Comparison of ENCODE assay signal across 18 cellular contexts in the genomic region with DNA sequence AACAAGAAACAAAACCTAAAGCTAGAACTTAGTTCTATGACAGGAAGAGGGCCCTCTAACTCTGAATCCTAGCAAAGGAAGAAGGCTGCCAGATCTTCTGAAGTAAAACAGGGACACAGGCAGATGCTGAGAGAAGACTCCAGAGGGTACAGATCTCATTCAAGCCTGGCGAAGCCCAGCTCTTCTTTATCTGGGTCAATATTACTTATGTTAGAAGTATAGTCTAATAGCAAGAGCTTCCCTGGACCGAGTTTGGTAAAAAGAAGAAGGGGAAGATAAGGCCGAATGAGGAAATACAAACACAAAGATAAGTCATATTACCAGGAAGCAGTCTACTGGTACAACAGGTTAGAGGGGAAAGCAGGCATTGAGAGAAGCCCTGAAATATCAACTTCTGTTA.
DNase-seq lines count a peak whose midpoint lies in the region; ATAC-seq and TF ChIP-seq lines count a peak whose summit lies in the region.
"Had no signal": no experiment of that assay in that cellular context is flagged by ENCODE, and none has a peak within 500 bp of the region (broad histone marks: within the 10 kb centered on the region; RNA-seq: fewer than 3 reads in every experiment).

No MANE protein-coding gene starts in this region.

- peak overlapping the region; percentile 37; the same call in 1 of the 2 replicates for H3K4me2 ChIP-seq in PC-3 (ENCODE audit: low read length)
- H3K4me2 ChIP-seq in mesendoderm (ENCODE audit: low read length), result no peak overlapping the region

- no peaks in the 10 kb centered on the region for H3K79me2 ChIP-seq in PC-3 (ENCODE audit: low read length)
- no peaks in the 10 kb centered on the region for H3K79me2 ChIP-seq in mesendoderm (ENCODE audit: control insufficient read depth, insufficient read depth, low read length)

- H3K4me1 Mint-ChIP-seq in HFFc6 (ENCODE audit: low read depth), result peaks cover 37% of the 10 kb centered on the region
- H3K4me1 Mint-ChIP-seq in central memory CD8-positive, alpha-beta T cell, result peaks cover 10% of the 10 kb centered on the region
- H3K4me1 Mint-ChIP-seq: B cell, IgD-negative memory B cell had no signal

- H2BK120ac ChIP-seq in mesendoderm (ENCODE audit: low read depth, low read length), result no peak overlapping the region

- no peaks in the 10 kb centered on the region for H3F3A ChIP-seq in PC-3 (ENCODE audit: low read length, unreplicated experiment)

- no peaks in the 10 kb centered on the region for H3K9me2 ChIP-seq in PC-3 (replicated peaks; ENCODE audit: low read length)

- no peak overlapping the region for H2BK5ac ChIP-seq in mesendoderm (ENCODE audit: low read length)

- H3K9ac ChIP-seq in PC-3 (ENCODE audit: low read length) (no peak overlapping the region), mesendoderm (ENCODE audit: low read length) (no peak overlapping the region)

- H3K9me3 Mint-ChIP-seq in HFFc6, result no peaks in the 10 kb centered on the region; the same call in 1 of the 2 replicates
- no peaks in the 10 kb centered on the region for H3K9me3 Mint-ChIP-seq in central memory CD8-positive, alpha-beta T cell
- H3K9me3 Mint-ChIP-seq: activated T-helper 17 cell treated with anti-CD3 and anti-CD28 coated beads, Interleukin-2, amount 50 U/mL, for 72 hours; stimulated activated effector memory CD8-positive, alpha-beta T cell treated with anti-CD3 and anti-CD28 coated beads, Interleukin-12 subunit alpha, Interleukin-12 subunit beta, amount 100 ng/mL, for 72 hours had no signal

- no peaks in the 10 kb centered on the region for H3K27me3 Mint-ChIP-seq in HFFc6 (ENCODE audit: insufficient read depth)
- no peaks in the 10 kb centered on the region for H3K27me3 Mint-ChIP-seq in central memory CD8-positive, alpha-beta T cell
- H3K27me3 Mint-ChIP-seq: activated T-helper 17 cell treated with anti-CD3 and anti-CD28 coated beads, Interleukin-2, amount 50 U/mL, for 72 hours; IgD-negative memory B cell had no signal

- CTCF ChIA-PET in PC-3 (lab: Charles Lee), result interaction anchor here (1.7 kb wide), 1 partner anchor 63 kb away, joined by 4 read pairs; no protein-coding TSS in a partner anchor

- H3K4me1 ChIP-seq in PC-3 (ENCODE audit: insufficient read depth, low read length) (peaks cover 24% of the 10 kb centered on the region), mesendoderm (ENCODE audit: control insufficient read depth, low read depth, low read length) (no peaks in the 10 kb centered on the region), right lobe of liver (no peaks in the 10 kb centered on the region)
- H3K4me1 ChIP-seq: adrenal gland, esophagus muscularis mucosa, tibial nerve had no signal

- H4K8ac ChIP-seq in mesendoderm (ENCODE audit: low read depth, low read length), result no peak overlapping the region

- no peak for DNase-seq in HFFc6
- DNase-seq in PC-3, result peak; percentile 39
- no peak for DNase-seq in central memory CD8-positive, alpha-beta T cell (ENCODE audit: low spot score in 2 of 2)
- DNase-seq in mesendoderm, result peak; percentile 35
- no peak for DNase-seq in right lobe of liver
- no peak for DNase-seq in DMS114 treated with DMSO at 0.1 percent for 48 hours (lab: John Stamatoyannopoulos, UW; ENCODE audit: unreplicated experiment)
- no peak for DNase-seq in stimulated activated CD4-positive, alpha-beta T cell treated with anti-CD3 and anti-CD28 coated beads, Interleukin-4, amount 100 ng/mL, for 1 hour
- DNase-seq: activated CD8-positive, alpha-beta memory T cell treated with anti-CD3 and anti-CD28 coated beads for 24 hours; adrenal gland; NCI-H1436; NCI-H2227 treated with DMSO at 0.1 percent for 48 hours had no signal

- H3K27ac Mint-ChIP-seq in HFFc6, result no peak overlapping the region
- peak overlapping the region; percentile 35 for H3K27ac Mint-ChIP-seq in central memory CD8-positive, alpha-beta T cell (ENCODE audit: low read depth)
- H3K27ac Mint-ChIP-seq: activated T-helper 17 cell treated with anti-CD3 and anti-CD28 coated beads, Interleukin-2, amount 50 U/mL, for 72 hours; B cell; IgD-negative memory B cell; stimulated activated effector memory CD8-positive, alpha-beta T cell treated with anti-CD3 and anti-CD28 coated beads, Interleukin-12 subunit alpha, Interleukin-12 subunit beta, amount 100 ng/mL, for 72 hours had no signal

- no peaks in the 10 kb centered on the region for H3K36me3 Mint-ChIP-seq in HFFc6 (ENCODE audit: low read depth)
- no peaks in the 10 kb centered on the region for H3K36me3 Mint-ChIP-seq in central memory CD8-positive, alpha-beta T cell (ENCODE audit: insufficient read depth)
- H3K36me3 Mint-ChIP-seq: stimulated activated effector memory CD8-positive, alpha-beta T cell treated with anti-CD3 and anti-CD28 coated beads, Interleukin-12 subunit alpha, Interleukin-12 subunit beta, amount 100 ng/mL, for 72 hours had no signal

- H3K4me3 Mint-ChIP-seq in HFFc6, result no peak overlapping the region
- H3K4me3 Mint-ChIP-seq in central memory CD8-positive, alpha-beta T cell, result no peak overlapping the region
- H3K4me3 Mint-ChIP-seq: activated T-helper 17 cell treated with anti-CD3 and anti-CD28 coated beads, Interleukin-2, amount 50 U/mL, for 72 hours; B cell; IgD-negative memory B cell; stimulated activated effector memory CD8-positive, alpha-beta T cell treated with anti-CD3 and anti-CD28 coated beads, Interleukin-12 subunit alpha, Interleukin-12 subunit beta, amount 100 ng/mL, for 72 hours had no signal

- no peaks in the 10 kb centered on the region for H3K79me1 ChIP-seq in mesendoderm (ENCODE audit: low read length)

- ATAC-seq in PC-3, result no peak
- ATAC-seq in central memory CD8-positive, alpha-beta T cell (replicated peaks; ENCODE audit: extremely low read depth, poor library complexity, severe bottlenecking), result no peak
- no peak for ATAC-seq in right lobe of liver
- no peak for ATAC-seq in GM21360 (IDR thresholded peaks at IDR 0.05; ENCODE audit: unreplicated experiment)
- ATAC-seq: activated T-helper 17 cell treated with anti-CD3 and anti-CD28 coated beads, Interleukin-2, amount 50 U/mL, for 72 hours; stimulated activated effector memory CD8-positive, alpha-beta T cell treated with anti-CD3 and anti-CD28 coated beads, Interleukin-12 subunit alpha, Interleukin-12 subunit beta, amount 100 ng/mL, for 72 hours had no signal

- no peak overlapping the region for H3K4ac ChIP-seq in mesendoderm (ENCODE audit: low read depth, low read length)

- whole genome bisulfite sequencing in mesendoderm (ENCODE audit: extremely low coverage, insufficient coverage, low lambda C conversion rate), result no CpG with 5 or more reads among the region's 3 CpGs
- WGBS in right lobe of liver (ENCODE audit: insufficient coverage, low coverage, low lambda C conversion rate, missing lambda C conversion rate), result 37% methylated on average over 3 of the region's 3 CpGs

- no peak for TF ChIP-seq POLR2A in right lobe of liver (IDR thresholded peaks at IDR 0.05)

- H3K9me3 ChIP-seq in PC-3 (ENCODE audit: low read length), result no peaks in the 10 kb centered on the region
- H3K9me3 ChIP-seq in right lobe of liver, result no peaks in the 10 kb centered on the region
- H3K9me3 ChIP-seq: esophagus muscularis mucosa had no signal

- no peak overlapping the region for H3K23ac ChIP-seq in mesendoderm (ENCODE audit: low read length)

- H3K18ac ChIP-seq in mesendoderm (ENCODE audit: low read length), result no peak overlapping the region

- H3K4me3 ChIP-seq in PC-3 (ENCODE audit: low read length) (no peak overlapping the region), mesendoderm (ENCODE audit: low read length) (no peak overlapping the region), right lobe of liver (no peak overlapping the region)
- H3K4me3 ChIP-seq: adrenal gland, esophagus muscularis mucosa, tibial nerve had no signal

- BruUV-seq in PC-3 (replicated peaks; lab: Mats Ljungman, UMichigan), result no TSS peak

- no peak overlapping the region for H2AK5ac ChIP-seq in mesendoderm (ENCODE audit: low read length)

- POLR2A ChIA-PET in PC-3 (lab: Charles Lee; ENCODE audit: unreplicated experiment), result interaction anchor here (0.6 kb wide), 1 partner anchor 9 kb away, joined by 8 read pairs; no protein-coding TSS in a partner anchor

- TF ChIP-seq CTCF in HFFc6 (IDR thresholded peaks at IDR 0.05) (peak; percentile 24; the same call in 1 of the 2 replicates), PC-3 (conservative IDR thresholded peaks at IDR 0.05; ENCODE audit: low read depth, low read length) (peak; percentile 43), right lobe of liver (IDR thresholded peaks at IDR 0.05) (no peak)

- no peak overlapping the region for H4K5ac ChIP-seq in mesendoderm (ENCODE audit: low read length)

- H3K36me3 ChIP-seq in PC-3 (ENCODE audit: low read depth, low read length) (no peaks in the 10 kb centered on the region), mesendoderm (ENCODE audit: control insufficient read depth, insufficient read depth, low read length) (no peaks in the 10 kb centered on the region), right lobe of liver (no peaks in the 10 kb centered on the region)
- H3K36me3 ChIP-seq: adrenal gland, esophagus muscularis mucosa, tibial nerve had no signal

- H3K27me3 ChIP-seq in PC-3 (ENCODE audit: low read length) (no peaks in the 10 kb centered on the region), mesendoderm (ENCODE audit: insufficient read depth, low read length, poor library complexity) (no peaks in the 10 kb centered on the region), right lobe of liver (no peaks in the 10 kb centered on the region)
- H3K27me3 ChIP-seq: adrenal gland, esophagus muscularis mucosa, tibial nerve had no signal

- H2AFZ ChIP-seq in PC-3 (ENCODE audit: low read length), result peak overlapping the region; percentile 52

- H3K27ac ChIP-seq in PC-3 (ENCODE audit: low read length), result no peak overlapping the region
- H3K27ac ChIP-seq in mesendoderm (ENCODE audit: low read depth, low read length), result no peak overlapping the region
- H3K27ac ChIP-seq in right lobe of liver, result no peak overlapping the region
- H3K27ac ChIP-seq: adrenal gland, esophagus muscularis mucosa, tibial nerve had no signal

- intact Hi-C loops in PC-3 (cut with micrococcal nuclease) (no loop called here), right lobe of liver (cut with DNase I) (no loop called here)

- no peak overlapping the region for H2BK15ac ChIP-seq in mesendoderm (replicated peaks; ENCODE audit: low read depth)

- H4K20me1 ChIP-seq in PC-3 (ENCODE audit: low read length), result no peaks in the 10 kb centered on the region

- H3K56ac ChIP-seq in mesendoderm (ENCODE audit: low read length), result no peak overlapping the region

Comparison
In these comparisons a context has a peak if more than half of its experiments do, and no peak if none do; other contexts are left out.
1. DNase-seq: peak in PC-3 (single experiment) and mesendoderm (single experiment); none in HFFc6 (single experiment), central memory CD8-positive, alpha-beta T cell (0 of 2), right lobe of liver (0 of 3), DMS114 treated with DMSO at 0.1 percent for 48 hours (single experiment) and stimulated activated CD4-positive, alpha-beta T cell treated with anti-CD3 and anti-CD28 coated beads, Interleukin-4, amount 100 ng/mL, for 1 hour (single experiment).
2. CTCF ChIP-seq: peak in HFFc6 (single experiment) and PC-3 (single experiment); none in right lobe of liver (0 of 4).